ENCODE assay signal across 1 cellular context in genomic region chr1:23551849-23552248, GRCh38.
TF ChIP-seq lines count a peak whose summit lies in the region.

No MANE protein-coding gene starts in this region.

TF ChIP-seq in K562, 482 proteins besides CTCF, POLR2A, EP300 and RAD21:
- TF ChIP-seq WHSC1 (IDR thresholded peaks at IDR 0.05; ENCODE audit: low read length) (peak; percentile 37), ZNF655 (CRISPR knock-in tag; IDR thresholded peaks at IDR 0.05) (no peak)
